ENCODE assay signal across 28 cellular contexts in the genomic region with DNA sequence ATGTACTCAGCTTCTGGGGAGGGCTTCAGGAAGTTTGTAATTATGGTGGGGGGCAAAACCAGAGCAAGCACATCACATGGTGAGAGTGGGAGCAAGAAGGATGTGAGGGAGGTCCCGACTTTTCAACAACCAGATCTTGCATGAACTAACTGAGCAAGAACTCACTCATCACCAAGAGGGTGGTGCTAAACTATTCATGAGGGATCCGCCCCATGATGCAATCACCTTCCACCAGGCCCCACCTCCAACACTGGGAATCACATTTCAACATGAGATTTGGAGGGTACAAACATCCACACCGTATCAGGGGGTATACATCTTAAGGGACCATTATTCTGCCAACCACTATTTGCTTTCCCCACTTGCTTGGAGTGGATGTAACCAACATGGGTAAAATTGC.
"Had no signal": no experiment of that assay in that cellular context is flagged by ENCODE, and none has a peak within 500 bp of the region (broad histone marks: within the 10 kb centered on the region; RNA-seq: fewer than 3 reads in every experiment).

No MANE protein-coding gene starts in this region.

- H3K4me3 ChIP-seq: hepatocyte, left ventricle myocardium inferior, lung, mucosa of descending colon, pancreas, prostate gland, skin epidermis, suprapubic skin, thoracic aorta, tibial artery, upper lobe of right lung had no signal

- H3K4me2 ChIP-seq: hepatocyte had no signal

- H3K36me3 Mint-ChIP-seq: memory B cell; natural killer cell treated with Interleukin-12 subunit alpha and Interleukin-12 subunit beta and Interleukin-15 and Interleukin-18, amount 100 ng/mL, for 72 hours had no signal

- H3K27ac ChIP-seq: hepatocyte, left ventricle myocardium inferior, pancreas, prostate gland, skin epidermis, suprapubic skin, thoracic aorta, tibial artery, upper lobe of right lung had no signal

- H3K27ac Mint-ChIP-seq: memory B cell; naive thymus-derived CD4-positive, alpha-beta T cell; natural killer cell treated with Interleukin-12 subunit alpha and Interleukin-12 subunit beta and Interleukin-15 and Interleukin-18, amount 100 ng/mL, for 72 hours; stimulated activated naive CD8-positive, alpha-beta T cell treated with anti-CD3 and anti-CD28 coated beads, Interleukin-15, Interleukin-2, amounts not matched to agents 100 ng/mL and 50 ng/mL, for 24 hours had no signal

- H3K4me3 Mint-ChIP-seq: memory B cell; naive thymus-derived CD4-positive, alpha-beta T cell; natural killer cell treated with Interleukin-12 subunit alpha and Interleukin-12 subunit beta and Interleukin-15 and Interleukin-18, amount 100 ng/mL, for 72 hours; stimulated activated naive CD8-positive, alpha-beta T cell treated with anti-CD3 and anti-CD28 coated beads, Interleukin-15, Interleukin-2, amounts not matched to agents 100 ng/mL and 50 ng/mL, for 24 hours had no signal

- DNase-seq: islet precursor cell; left ventricle myocardium inferior; midbrain; mucosa of descending colon; naive thymus-derived CD4-positive, alpha-beta T cell; pancreas; posterior cingulate gyrus; retina; right cardiac atrium; stimulated activated CD4-positive, alpha-beta T cell treated with anti-CD3 and anti-CD28 coated beads, Interleukin-12 subunit alpha, Interleukin-12 subunit beta, amount 100 ng/mL, for 4 hours; stimulated activated CD4-positive, alpha-beta T cell treated with anti-CD3 and anti-CD28 coated beads, Interleukin-15, amount 100 ng/mL, for 24 hours; stimulated activated CD4-positive, alpha-beta T cell treated with anti-CD3 and anti-CD28 coated beads, Interleukin-2, amount 100 ng/mL, for 24 hours; stimulated activated CD4-positive, alpha-beta T cell treated with anti-CD3 and anti-CD28 coated beads, Interleukin-4, amount 100 ng/mL, for 1 hour; stimulated activated naive CD4-positive, alpha-beta T cell; tibial artery; trophoblast cell; upper lobe of right lung had no signal

- FAIRE-seq: pancreas, urothelium cell line had no signal

- H3K79me2 ChIP-seq: hepatocyte had no signal

- H3K4me1 ChIP-seq: left ventricle myocardium inferior, pancreas, prostate gland, tibial artery, upper lobe of right lung had no signal

- ATAC-seq: mucosa of descending colon; naive thymus-derived CD4-positive, alpha-beta T cell; natural killer cell treated with Interleukin-12 subunit alpha and Interleukin-12 subunit beta and Interleukin-15 and Interleukin-18, amount 100 ng/mL, for 72 hours; pancreas; right cardiac atrium; sciatic nerve; upper lobe of right lung had no signal

- H3K9me3 Mint-ChIP-seq: memory B cell had no signal

- H3K36me3 ChIP-seq: left ventricle myocardium inferior, pancreas, prostate gland, suprapubic skin, thoracic aorta, tibial artery, upper lobe of right lung had no signal

- H3K4me1 Mint-ChIP-seq: memory B cell had no signal

- H3K9me3 ChIP-seq: mucosa of descending colon, pancreas, prostate gland, suprapubic skin, thoracic aorta, tibial artery, upper lobe of right lung had no signal

- H2AFZ ChIP-seq: hepatocyte had no signal

- H3K27me3 ChIP-seq: hepatocyte, pancreas, suprapubic skin, tibial artery, upper lobe of right lung had no signal
